Comparison of ENCODE assay signal across 27 cellular contexts in the genomic region with DNA sequence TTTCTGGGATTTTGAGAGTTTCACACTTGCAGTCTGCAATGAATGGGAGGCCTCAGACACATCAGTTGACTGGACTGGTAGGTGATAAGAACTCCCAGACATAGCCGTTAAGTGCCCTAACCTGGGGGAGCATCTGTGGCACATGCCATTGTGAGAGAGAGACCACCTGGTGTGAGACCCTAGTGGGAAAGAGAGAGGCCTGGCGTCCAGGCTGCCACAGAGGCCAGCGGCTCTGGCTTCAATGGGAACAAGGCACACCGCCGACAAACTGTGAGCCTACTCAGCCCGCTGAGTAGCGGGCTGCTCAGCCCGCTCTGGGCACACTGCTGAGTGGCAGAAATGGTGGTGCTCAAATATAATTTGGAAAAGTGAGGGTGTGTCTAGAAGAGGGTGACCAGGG.
"Had no signal": no experiment of that assay in that cellular context is flagged by ENCODE, and none has a peak within 500 bp of the region (broad histone marks: within the 10 kb centered on the region; RNA-seq: fewer than 3 reads in every experiment).

No MANE protein-coding gene starts in this region.

- H3K27me3 Mint-ChIP-seq: activated CD4-positive, alpha-beta memory T cell treated with anti-CD3 and anti-CD28 coated beads for 36 hours; activated CD4-positive, alpha-beta T cell treated with anti-CD3 and anti-CD28 coated beads for 36 hours; activated CD4-positive, alpha-beta T cell treated with anti-CD3 and anti-CD28 coated beads, Interleukin-2, amount 10 ng/mL, durations not matched to agents 24 days and 14 days; activated CD8-positive, alpha-beta memory T cell treated with anti-CD3 and anti-CD28 coated beads, Interleukin-2, amount 10 ng/mL, durations not matched to agents 7 days and 5 days; activated naive CD4-positive, alpha-beta T cell treated with anti-CD3 and anti-CD28 coated beads, Interleukin-2, amount 50 U/mL, for 24 hours; activated naive CD8-positive, alpha-beta T cell treated with anti-CD3 and anti-CD28 coated beads for 36 hours; activated naive CD8-positive, alpha-beta T cell treated with anti-CD3 and anti-CD28 coated beads, Interleukin-2, amount 50 U/mL, for 24 hours had no signal

- H3K27ac Mint-ChIP-seq: activated CD4-positive, alpha-beta memory T cell treated with anti-CD3 and anti-CD28 coated beads for 36 hours; activated CD4-positive, alpha-beta T cell treated with anti-CD3 and anti-CD28 coated beads for 36 hours; activated CD4-positive, alpha-beta T cell treated with anti-CD3 and anti-CD28 coated beads, Interleukin-2, amount 10 ng/mL, durations not matched to agents 24 days and 14 days; activated CD8-positive, alpha-beta memory T cell treated with anti-CD3 and anti-CD28 coated beads, Interleukin-2, amount 10 ng/mL, durations not matched to agents 7 days and 5 days; activated CD8-positive, alpha-beta T cell treated with anti-CD3 and anti-CD28 coated beads, Interleukin-2, amount 10 ng/mL, durations not matched to agents 7 days and 5 days; activated naive CD4-positive, alpha-beta T cell treated with anti-CD3 and anti-CD28 coated beads for 36 hours; activated naive CD4-positive, alpha-beta T cell treated with anti-CD3 and anti-CD28 coated beads, Interleukin-2, amount 50 U/mL, for 24 hours; activated naive CD8-positive, alpha-beta T cell treated with anti-CD3 and anti-CD28 coated beads for 36 hours; activated naive CD8-positive, alpha-beta T cell treated with anti-CD3 and anti-CD28 coated beads, Interleukin-2, amount 50 U/mL, for 24 hours; activated T-helper 1 cell treated with anti-CD3 and anti-CD28 coated beads, Interleukin-12 subunit alpha, Interleukin-12 subunit beta, Interleukin-2, Interleukin-4 antibody, amounts not matched to agents 30 ng/mL and 10 ng/mL and 1 ng/mL, durations not matched to agents 14 hours and 24 hours and 36 hours; activated T-helper 2 cell treated with anti-CD3 and anti-CD28 coated beads, Interferon-gamma antibody, Interleukin-2, Interleukin-4, amounts not matched to agents 10 μg/mL and 5 μg/mL and 100 μg/mL, durations not matched to agents 14 hours and 24 hours and 36 hours had no signal

- H3K9me3 Mint-ChIP-seq: activated CD4-positive, alpha-beta memory T cell treated with anti-CD3 and anti-CD28 coated beads for 36 hours; activated CD4-positive, alpha-beta T cell treated with anti-CD3 and anti-CD28 coated beads, Interleukin-2, amount 10 ng/mL, durations not matched to agents 24 days and 14 days; activated naive CD4-positive, alpha-beta T cell treated with anti-CD3 and anti-CD28 coated beads for 36 hours; activated naive CD4-positive, alpha-beta T cell treated with anti-CD3 and anti-CD28 coated beads, Interleukin-2, amount 50 U/mL, for 24 hours; activated naive CD8-positive, alpha-beta T cell treated with anti-CD3 and anti-CD28 coated beads for 36 hours; activated naive CD8-positive, alpha-beta T cell treated with anti-CD3 and anti-CD28 coated beads, Interleukin-2, amount 50 U/mL, for 24 hours; activated T-helper 1 cell treated with anti-CD3 and anti-CD28 coated beads, Interleukin-12 subunit alpha, Interleukin-12 subunit beta, Interleukin-2, Interleukin-4 antibody, amounts not matched to agents 30 ng/mL and 10 ng/mL and 1 ng/mL, durations not matched to agents 14 hours and 24 hours and 36 hours; activated T-helper 2 cell treated with anti-CD3 and anti-CD28 coated beads, Interferon-gamma antibody, Interleukin-2, Interleukin-4, amounts not matched to agents 10 μg/mL and 5 μg/mL and 100 μg/mL, durations not matched to agents 14 hours and 24 hours and 36 hours had no signal

- H3K4me3 Mint-ChIP-seq: activated CD4-positive, alpha-beta memory T cell treated with anti-CD3 and anti-CD28 coated beads for 36 hours; activated CD4-positive, alpha-beta T cell treated with anti-CD3 and anti-CD28 coated beads for 36 hours; activated CD4-positive, alpha-beta T cell treated with anti-CD3 and anti-CD28 coated beads, Interleukin-2, amount 10 ng/mL, durations not matched to agents 24 days and 14 days; activated CD8-positive, alpha-beta memory T cell treated with anti-CD3 and anti-CD28 coated beads, Interleukin-2, amount 10 ng/mL, durations not matched to agents 7 days and 5 days; activated CD8-positive, alpha-beta T cell treated with anti-CD3 and anti-CD28 coated beads, Interleukin-2, amount 10 ng/mL, durations not matched to agents 7 days and 5 days; activated naive CD4-positive, alpha-beta T cell treated with anti-CD3 and anti-CD28 coated beads for 36 hours; activated naive CD4-positive, alpha-beta T cell treated with anti-CD3 and anti-CD28 coated beads, Interleukin-2, amount 50 U/mL, for 24 hours; activated naive CD8-positive, alpha-beta T cell treated with anti-CD3 and anti-CD28 coated beads for 36 hours; activated naive CD8-positive, alpha-beta T cell treated with anti-CD3 and anti-CD28 coated beads, Interleukin-2, amount 50 U/mL, for 24 hours; activated T-helper 1 cell treated with anti-CD3 and anti-CD28 coated beads, Interleukin-12 subunit alpha, Interleukin-12 subunit beta, Interleukin-2, Interleukin-4 antibody, amounts not matched to agents 30 ng/mL and 10 ng/mL and 1 ng/mL, durations not matched to agents 14 hours and 24 hours and 36 hours had no signal

- DNase-seq: activated CD4-positive, alpha-beta memory T cell treated with anti-CD3 and anti-CD28 coated beads for 36 hours; activated CD4-positive, alpha-beta T cell treated with anti-CD3 and anti-CD28 coated beads for 36 hours; activated CD4-positive, alpha-beta T cell treated with anti-CD3 and anti-CD28 coated beads, Interleukin-2, amount 10 ng/mL, durations not matched to agents 24 days and 14 days; activated CD4-positive, CD25-positive, alpha-beta regulatory T cell; activated CD4-positive, CD25-positive, alpha-beta regulatory T cell treated with anti-CD3 and anti-CD28 coated beads, Interleukin-2, amount 50 U/mL, for 72 hours; activated CD8-positive, alpha-beta memory T cell treated with anti-CD3 and anti-CD28 coated beads, Interleukin-2, amount 10 ng/mL, durations not matched to agents 7 days and 5 days; activated CD8-positive, alpha-beta memory T cell treated with anti-CD3 and anti-CD28 coated beads, Interleukin-2, amount 50 U/mL, for 4 hours; activated CD8-positive, alpha-beta T cell treated with anti-CD3 and anti-CD28 coated beads, Interleukin-2, amount 10 ng/mL, durations not matched to agents 7 days and 5 days; activated effector memory CD4-positive, alpha-beta T cell treated with anti-CD3 and anti-CD28 coated beads, Interleukin-2, amount 50 U/mL, for 16 hours; activated naive CD4-positive, alpha-beta T cell treated with anti-CD3 and anti-CD28 coated beads for 36 hours; activated naive CD8-positive, alpha-beta T cell treated with anti-CD3 and anti-CD28 coated beads for 36 hours; activated naive CD8-positive, alpha-beta T cell treated with anti-CD3 and anti-CD28 coated beads, Interleukin-2, amount 50 U/mL, for 24 hours; activated T-cell treated with anti-CD3 and anti-CD28 coated beads, Interleukin-2, amount 50 U/mL, for 1 hour; activated T-cell treated with anti-CD3 and anti-CD28 coated beads, Interleukin-2, amount 50 U/mL, for 48 hours; adrenal gland; amygdala; aorta; body of pancreas; caudate nucleus; cortex of kidney; effector CD8-positive, alpha-beta T cell; foreskin fibroblast; head of caudate nucleus; T-helper 2 cell had no signal
